Comparison of ENCODE assay signal across 9 cellular contexts in genomic region chr19:38049105-38049649, GRCh38.
DNase-seq lines count a peak whose midpoint lies in the region; ATAC-seq and TF ChIP-seq lines count a peak whose summit lies in the region.
"Had no signal": no experiment of that assay in that cellular context is flagged by ENCODE, and none has a peak within 500 bp of the region (broad histone marks: within the 10 kb centered on the region; RNA-seq: fewer than 3 reads in every experiment).

No MANE protein-coding gene starts in this region.

- WGBS in esophagus muscularis mucosa = 67% methylated on average over 8 of the region's 10 CpGs

- H3K27ac ChIP-seq in esophagus muscularis mucosa (replicated peaks in 1 of 4) = peak overlapping the region in 2 of 4 donors; percentile 26 to 55

- no peaks in the 10 kb centered on the region for H3K36me3 Mint-ChIP-seq in activated T-cell treated with anti-CD3 and anti-CD28 coated beads, Interleukin-2, amount 50 U/mL, for 72 hours (ENCODE audit: insufficient read depth in 2 of 2)

- TF ChIP-seq POLR2A in NB4 (IDR thresholded peaks at IDR 0.05; ENCODE audit: extremely low read depth, insufficient read length) (peak; percentile 30), esophagus muscularis mucosa (IDR thresholded peaks at IDR 0.05; ENCODE audit: low read depth) (no peak)

- H3K27me3 ChIP-seq in esophagus muscularis mucosa = no peaks in the 10 kb centered on the region

- H3K4me1 Mint-ChIP-seq in activated T-cell treated with anti-CD3 and anti-CD28 coated beads, Interleukin-2, amount 50 U/mL, for 72 hours (ENCODE audit: low read depth) = peaks cover 53% of the 10 kb centered on the region

- peak overlapping the region; percentile 90 for H3K27ac Mint-ChIP-seq in activated T-cell treated with anti-CD3 and anti-CD28 coated beads, Interleukin-2, amount 50 U/mL, for 72 hours

- peak overlapping the region; percentile 70 to 82 for H3K4me3 Mint-ChIP-seq in activated T-cell treated with anti-CD3 and anti-CD28 coated beads, Interleukin-2, amount 50 U/mL, for 72 hours

- peaks cover 0 to 3% (median 0%) of the 10 kb centered on the region in 4 donors for H3K36me3 ChIP-seq in esophagus muscularis mucosa

- intact Hi-C loops in sciatic nerve (cut with DNase I) = no loop called here
- intact Hi-C loops in esophagus muscularis mucosa (cut with DNase I) = no loop called here

- peak; percentile 78 for DNase-seq in GM10266 (ENCODE audit: extremely low spot score)
- DNase-seq in NB4 (ENCODE audit: low read depth) = peak; percentile 83
- peak; percentile 52 to 58 for DNase-seq in activated T-cell treated with anti-CD3 and anti-CD28 coated beads, Interleukin-2, amount 50 U/mL, for 72 hours
- DNase-seq in sciatic nerve (ENCODE audit: low spot score) = no peak
- DNase-seq in esophagus muscularis mucosa (ENCODE audit: extremely low spot score) = no peak
- no peak for DNase-seq in DMS114 treated with DMSO at 0.1 percent for 48 hours (lab: John Stamatoyannopoulos, UW; ENCODE audit: unreplicated experiment)
- no peak for DNase-seq in DMS53 (lab: John Stamatoyannopoulos, UW)

- no peak for TF ChIP-seq EP300 in esophagus muscularis mucosa (IDR thresholded peaks at IDR 0.05)

- no peak for TF ChIP-seq CTCF in GM10266 (IDR thresholded peaks at IDR 0.05; ENCODE audit: control insufficient read depth, insufficient read depth, low read depth, missing control alignments)
- TF ChIP-seq CTCF in NB4 (IDR thresholded peaks at IDR 0.05; ENCODE audit: low read depth, low read length) = no peak
- TF ChIP-seq CTCF in esophagus muscularis mucosa (IDR thresholded peaks at IDR 0.05) = no peak

- no peaks in the 10 kb centered on the region for H3K9me3 Mint-ChIP-seq in activated T-cell treated with anti-CD3 and anti-CD28 coated beads, Interleukin-2, amount 50 U/mL, for 72 hours

- no peaks in the 10 kb centered on the region for H3K4me1 ChIP-seq in esophagus muscularis mucosa

- no peaks in the 10 kb centered on the region for H3K27me3 Mint-ChIP-seq in activated T-cell treated with anti-CD3 and anti-CD28 coated beads, Interleukin-2, amount 50 U/mL, for 72 hours (ENCODE audit: low read depth)

- H3K4me3 ChIP-seq in NB4 (ENCODE audit: low read depth, low read length) (peak overlapping the region; percentile 46), esophagus muscularis mucosa (no peak overlapping the region)
- H3K4me3 ChIP-seq: lung had no signal

- peak; percentile 43 for ATAC-seq in GM21786 (IDR thresholded peaks at IDR 0.05; ENCODE audit: unreplicated experiment)
- ATAC-seq in activated T-cell treated with anti-CD3 and anti-CD28 coated beads, Interleukin-2, amount 50 U/mL, for 72 hours (replicated peaks in 1 of 2) = peak; percentile 94
- ATAC-seq in sciatic nerve = peak; percentile 34

- H3K9me3 ChIP-seq in esophagus muscularis mucosa = no peaks in the 10 kb centered on the region

Comparison
In these comparisons a context has a peak if more than half of its experiments do, and no peak if none do; other contexts are left out.
1. DNase-seq: peak in GM10266 (single experiment), NB4 (single experiment) and activated T-cell treated with anti-CD3 and anti-CD28 coated beads, Interleukin-2, amount 50 U/mL, for 72 hours (2 of 2); none in sciatic nerve (single experiment), esophagus muscularis mucosa (single experiment), DMS114 treated with DMSO at 0.1 percent for 48 hours (single experiment) and DMS53 (single experiment).
2. ATAC-seq: peak in every context shown above with its lines; median percentile 94 in activated T-cell treated with anti-CD3 and anti-CD28 coated beads, Interleukin-2, amount 50 U/mL, for 72 hours; 43 in GM21786; 34 in sciatic nerve.